ENCODE assay signal across 21 cellular contexts in genomic region chr17:2191227-2191626, GRCh38.
DNase-seq lines count a peak whose midpoint lies in the region; ATAC-seq and TF ChIP-seq lines count a peak whose summit lies in the region.
"Had no signal": no experiment of that assay in that cellular context is flagged by ENCODE, and none has a peak within 500 bp of the region (broad histone marks: within the 10 kb centered on the region; RNA-seq: fewer than 3 reads in every experiment).

No MANE protein-coding gene starts in this region.

- peaks cover 54% of the 10 kb centered on the region for H3K36me3 Mint-ChIP-seq in CD8-positive, alpha-beta T cell

- H3K27me3 ChIP-seq in CD8-positive, alpha-beta T cell (ENCODE audit: insufficient read depth, low read length): no peaks in the 10 kb centered on the region
- H3K27me3 ChIP-seq in Loucy (ENCODE audit: insufficient read depth, low read length, poor library complexity, severe bottlenecking) (no peaks in the 10 kb centered on the region), right cardiac atrium (ENCODE audit: control insufficient read depth, insufficient read depth) (no peaks in the 10 kb centered on the region), psoas muscle (ENCODE audit: insufficient read depth in 3 of 3, low read length in 2 of 3) (no peaks in the 10 kb centered on the region), H7 (ENCODE audit: control insufficient read depth, insufficient read depth, low read length) (no peaks in the 10 kb centered on the region)
- H3K27me3 ChIP-seq: left lung had no signal

- no peak overlapping the region for H3K27ac Mint-ChIP-seq in CD8-positive, alpha-beta T cell

- H3K27ac ChIP-seq in CD8-positive, alpha-beta T cell (ENCODE audit: low read depth, low read length): no peak overlapping the region
- H3K27ac ChIP-seq in right cardiac atrium (ENCODE audit: low read length) (peak overlapping the region; percentile 85), psoas muscle (peak overlapping the region; percentile 58)

- H3F3A ChIP-seq in Loucy (ENCODE audit: low read depth): peaks cover 20% of the 10 kb centered on the region

- no peaks in the 10 kb centered on the region for H4K20me1 ChIP-seq in Loucy (ENCODE audit: insufficient read depth, low read length, poor library complexity, severe bottlenecking)

- no peak overlapping the region for H2AFZ ChIP-seq in Loucy (ENCODE audit: low read length)

- H3K4me3 Mint-ChIP-seq in CD8-positive, alpha-beta T cell: peak overlapping the region; percentile 5
- H3K4me3 Mint-ChIP-seq: IgD-negative memory B cell had no signal

- no peak for ATAC-seq in CD8-positive, alpha-beta T cell
- ATAC-seq in right cardiac atrium (peak; percentile 10 to 38), psoas muscle (no peak)
- ATAC-seq: esophagus mucosa, left lung had no signal

- no peak overlapping the region for H3K4me2 ChIP-seq in Loucy (ENCODE audit: low read depth, low read length, poor library complexity, severe bottlenecking)

- H3K9ac ChIP-seq in Loucy (ENCODE audit: low read depth, low read length, poor library complexity, severe bottlenecking): peak overlapping the region; percentile 52

- peaks cover 47% of the 10 kb centered on the region for H3K4me1 ChIP-seq in CD8-positive, alpha-beta T cell (ENCODE audit: insufficient read depth, low read length)
- H3K4me1 ChIP-seq in Loucy (ENCODE audit: insufficient read depth, low read length, poor library complexity, severe bottlenecking): peaks cover 67% of the 10 kb centered on the region
- peaks cover 32% of the 10 kb centered on the region for H3K4me1 ChIP-seq in right cardiac atrium (ENCODE audit: control insufficient read depth, insufficient read depth, low read length)
- H3K4me1 ChIP-seq in psoas muscle: peaks cover 61% of the 10 kb centered on the region

- H3K27me3 Mint-ChIP-seq in CD8-positive, alpha-beta T cell (ENCODE audit: low read depth): no peaks in the 10 kb centered on the region
- H3K27me3 Mint-ChIP-seq: CD8-positive, alpha-beta memory T cell; IgD-negative memory B cell had no signal

- intact Hi-C loops in CD8-positive, alpha-beta T cell (cut with DNase I, micrococcal nuclease): loop anchor here in 1 of 2 experiments (5.0 kb wide), 1 partner anchor 76 kb away; no protein-coding TSS in a partner anchor
- intact Hi-C loops in right cardiac atrium (cut with DNase I) (no loop called here), psoas muscle (cut with DNase I) (no loop called here)

- no peak overlapping the region for H3K4me3 ChIP-seq in CD8-positive, alpha-beta T cell (ENCODE audit: low read depth, low read length)
- H3K4me3 ChIP-seq in Loucy (ENCODE audit: low read length, poor library complexity, severe bottlenecking) (no peak overlapping the region), right cardiac atrium (ENCODE audit: low read length) (no peak overlapping the region), psoas muscle (no peak overlapping the region), H7 (ENCODE audit: insufficient read depth, low read depth, low read length) (no peak overlapping the region)
- H3K4me3 ChIP-seq: left lung had no signal

- H3K4me1 Mint-ChIP-seq in CD8-positive, alpha-beta T cell (ENCODE audit: low read depth): peaks cover 61% of the 10 kb centered on the region

- no peaks in the 10 kb centered on the region for H3K9me2 ChIP-seq in Loucy (replicated peaks; ENCODE audit: low read depth, low read length)

- no peak for TF ChIP-seq CTCF in CD8-positive, alpha-beta T cell (IDR thresholded peaks at IDR 0.05)
- no peak for TF ChIP-seq CTCF in Loucy (conservative IDR thresholded peaks at IDR 0.05; ENCODE audit: low read length)
- TF ChIP-seq CTCF in psoas muscle (IDR thresholded peaks at IDR 0.05): no peak

- no peaks in the 10 kb centered on the region for H3K36me3 ChIP-seq in CD8-positive, alpha-beta T cell (ENCODE audit: insufficient read depth, low read length)
- H3K36me3 ChIP-seq in Loucy (ENCODE audit: insufficient read depth, low read length): peaks cover 66% of the 10 kb centered on the region; the same call in 1 of the 2 replicates
- H3K36me3 ChIP-seq in psoas muscle (ENCODE audit: insufficient read depth in 1 of 2, low read depth in 1 of 2): peaks cover 0 to 6% of the 10 kb centered on the region in 2 donors
- no peaks in the 10 kb centered on the region; the same call in 1 of the 2 replicates for H3K36me3 ChIP-seq in H7 (replicated peaks; ENCODE audit: control insufficient read depth, insufficient read depth, low read length)

- WGBS in right cardiac atrium: 72% methylated on average over 6 of the region's 6 CpGs
- WGBS in psoas muscle, 3 donors: 78 to 82% (median 79%) methylated on average over 6 of the region's 6 CpGs

- no peaks in the 10 kb centered on the region for H3K9me3 Mint-ChIP-seq in CD8-positive, alpha-beta T cell
- H3K9me3 Mint-ChIP-seq: CD8-positive, alpha-beta memory T cell; IgD-negative memory B cell had no signal

- DNase-seq in CD8-positive, alpha-beta T cell: no peak
- DNase-seq in right cardiac atrium (no peak), psoas muscle (no peak), ureter (ENCODE audit: low spot score) (no peak), H7 (no peak), NCI-H128 (lab: John Stamatoyannopoulos, UW; ENCODE audit: unreplicated experiment) (no peak)
- DNase-seq: activated CD4-positive, alpha-beta T cell treated with anti-CD3 and anti-CD28 coated beads for 48 hours; CD8-positive, alpha-beta memory T cell; central memory CD4-positive, alpha-beta T cell; DMS53; glutamatergic neuron; HCEC 1CT; left lung; MM.1S; NCI-H187; NCI-H446; small intestine; stimulated activated CD4-positive, alpha-beta T cell treated with anti-CD3 and anti-CD28 coated beads, Interleukin-4, amount 100 ng/mL, for 4 hours had no signal

- no peaks in the 10 kb centered on the region for H3K9me3 ChIP-seq in CD8-positive, alpha-beta T cell (ENCODE audit: low read length)
- H3K9me3 ChIP-seq in Loucy (ENCODE audit: insufficient read depth, low read depth, low read length) (no peaks in the 10 kb centered on the region), right cardiac atrium (ENCODE audit: control insufficient read depth, low read length) (no peaks in the 10 kb centered on the region), psoas muscle (no peaks in the 10 kb centered on the region)
- H3K9me3 ChIP-seq: left lung had no signal

- peaks cover 56% of the 10 kb centered on the region for H3K79me2 ChIP-seq in Loucy (ENCODE audit: insufficient read depth, low read length)

- CTCF ChIA-PET in CD8-positive, alpha-beta T cell (lab: Charles Lee): interaction anchor here (1.5 to 4.9 kb wide), 2 partner anchors 53 to 136 kb away, joined by 3 to 17 read pairs; partner anchors contain the start of gene HIC1

- POLR2A ChIA-PET in CD8-positive, alpha-beta T cell (lab: Charles Lee): no interaction called here

Comparison
In these comparisons a context has a peak if more than half of its experiments do, and no peak if none do; other contexts are left out.
1. ATAC-seq: peak in right cardiac atrium (2 of 2); none in CD8-positive, alpha-beta T cell (single experiment) and psoas muscle (0 of 4).